ENCODE assay signal across 25 cellular contexts in genomic region chr15:34314491-34314890, GRCh38. TPM values are rescaled to one million over a fixed set of nuclear protein-coding genes. Genes with fewer than 3 reads are reported as not detected.
"Had no signal": no experiment of that assay in that cellular context is flagged by ENCODE, and none has a peak within 500 bp of the region (broad histone marks: within the 10 kb centered on the region; RNA-seq: fewer than 3 reads in every experiment).

No MANE protein-coding gene starts in this region.

- H3K4me3 ChIP-seq: adrenal gland, hepatocyte, right lobe of liver, smooth muscle cell, thoracic aorta, upper lobe of right lung had no signal

- H3K9me3 ChIP-seq: adrenal gland, neutrophil, right lobe of liver, thoracic aorta, upper lobe of right lung had no signal

- FAIRE-seq: bronchial epithelial cell had no signal

- H3K36me3 ChIP-seq: adrenal gland, thoracic aorta, upper lobe of right lung had no signal

- H3K4me3 Mint-ChIP-seq: activated CD4-positive, alpha-beta memory T cell treated with anti-CD3 and anti-CD28 coated beads, Interleukin-2, amount 10 ng/mL, durations not matched to agents 7 days and 5 days; natural killer cell had no signal

- H3K27me3 ChIP-seq: adrenal gland, hepatocyte, neutrophil, right lobe of liver, upper lobe of right lung had no signal

- H3K4me1 ChIP-seq: parathyroid adenoma had no signal

- ATAC-seq: esophagus mucosa, left cardiac atrium, natural killer cell, right lobe of liver, upper lobe of right lung had no signal

- DNase-seq: activated CD4-positive, alpha-beta memory T cell treated with anti-CD3 and anti-CD28 coated beads, Interleukin-2, amount 10 ng/mL, durations not matched to agents 7 days and 5 days; activated CD4-positive, alpha-beta T cell treated with anti-CD3 and anti-CD28 coated beads for 48 hours; activated CD4-positive, CD25-positive, alpha-beta regulatory T cell; activated gamma-delta T cell; adrenal gland; cerebellar nuclear complex; cortex of kidney; effector CD4-positive, alpha-beta T cell; left cardiac atrium; mesendoderm; natural killer cell; right lobe of liver; stimulated activated CD4-positive, alpha-beta T cell treated with anti-CD3 and anti-CD28 coated beads, Interleukin-4, amount 100 ng/mL, for 1 hour; SW 1271; upper lobe of right lung had no signal

- H3K27me3 Mint-ChIP-seq: activated CD4-positive, alpha-beta memory T cell treated with anti-CD3 and anti-CD28 coated beads, Interleukin-2, amount 10 ng/mL, durations not matched to agents 7 days and 5 days had no signal

- H3K27ac Mint-ChIP-seq: activated CD4-positive, alpha-beta memory T cell treated with anti-CD3 and anti-CD28 coated beads, Interleukin-2, amount 10 ng/mL, durations not matched to agents 7 days and 5 days; natural killer cell had no signal

- H3K27ac ChIP-seq: adrenal gland, hepatocyte, parathyroid adenoma, right lobe of liver, thoracic aorta, upper lobe of right lung had no signal

- H3K9me3 Mint-ChIP-seq: activated CD4-positive, alpha-beta memory T cell treated with anti-CD3 and anti-CD28 coated beads, Interleukin-2, amount 10 ng/mL, durations not matched to agents 7 days and 5 days; natural killer cell; T-helper 2 cell treated with Interferon-gamma antibody and Interleukin-4, amounts not matched to agents 5 μg/mL and 100 μg/mL, for 36 hours had no signal

RNA-seq across cellular contexts. Expression of gene NUTM1, which starts 28.6 kb away (rescaled TPM):
- total RNA-seq: activated CD4-positive, alpha-beta memory T cell treated with anti-CD3 and anti-CD28 coated beads, Interleukin-2, amount 10 ng/mL, durations not matched to agents 7 days and 5 days; adrenal gland; bronchial epithelial cell; esophagus mucosa; hepatocyte; left cardiac atrium; lower leg skin; mucosa of gallbladder; natural killer cell; right lobe of liver; smooth muscle cell; thoracic aorta; upper lobe of right lung had no signal
- polyA plus RNA-seq: hepatocyte, smooth muscle cell had no signal
